Comparison of ENCODE assay signal across 26 cellular contexts in genomic region chr4:112876316-112876715, GRCh38.
"Had no signal": no experiment of that assay in that cellular context is flagged by ENCODE, and none has a peak within 500 bp of the region (broad histone marks: within the 10 kb centered on the region; RNA-seq: fewer than 3 reads in every experiment).

No MANE protein-coding gene starts in this region.

- ATAC-seq: effector memory CD8-positive, alpha-beta T cell; esophagus mucosa; gastrocnemius medialis; heart right ventricle; left cardiac atrium; left lung; left ventricle myocardium superior; lower lobe of right lung had no signal

- H3K9me3 ChIP-seq: colonic mucosa, esophagus squamous epithelium, gastrocnemius medialis, heart right ventricle, left lung, lower lobe of right lung had no signal

- H3K36me3 ChIP-seq: colonic mucosa, esophagus squamous epithelium, gastrocnemius medialis, heart right ventricle, left lung, lower lobe of right lung had no signal

- H3K9me3 Mint-ChIP-seq: dendritic cell treated with granulocyte-macrophage colony-stimulating factor and Interleukin-4, amounts not matched to agents 40 ng/mL and 50 ng/mL, for 4 days; effector memory CD8-positive, alpha-beta T cell had no signal

- DNase-seq: colonic mucosa; cortex of kidney; effector CD8-positive, alpha-beta T cell; effector memory CD8-positive, alpha-beta T cell; endodermal cell; erythroblast; esophagus squamous epithelium; foreskin fibroblast; foreskin melanocyte; gastrocnemius medialis; glutamatergic neuron; head of caudate nucleus; heart right ventricle; hippocampal formation; left cardiac atrium; left lung; left ventricle myocardium superior; lower lobe of right lung; mesenchymal stem cell; midbrain had no signal

- H3K27ac ChIP-seq: colonic mucosa, epithelial cell of prostate, esophagus squamous epithelium, gastrocnemius medialis, heart right ventricle, left lung, lower lobe of right lung had no signal

- FAIRE-seq: endometrium, islet of Langerhans, keratinocyte had no signal

- H3K4me1 ChIP-seq: colonic mucosa, esophagus squamous epithelium, gastrocnemius medialis, left lung, lower lobe of right lung had no signal

- H3K4me3 ChIP-seq: colonic mucosa, esophagus squamous epithelium, gastrocnemius medialis, heart right ventricle, left lung, lower lobe of right lung had no signal

- H3K27ac Mint-ChIP-seq: dendritic cell treated with granulocyte-macrophage colony-stimulating factor and Interleukin-4, amounts not matched to agents 40 ng/mL and 50 ng/mL, for 4 days; effector memory CD8-positive, alpha-beta T cell had no signal

- H3K27me3 ChIP-seq: colonic mucosa, esophagus squamous epithelium, gastrocnemius medialis, heart right ventricle, left lung had no signal

- H3K27me3 Mint-ChIP-seq: dendritic cell treated with granulocyte-macrophage colony-stimulating factor and Interleukin-4, amounts not matched to agents 40 ng/mL and 50 ng/mL, for 4 days had no signal

- H3K4me3 Mint-ChIP-seq: dendritic cell treated with granulocyte-macrophage colony-stimulating factor and Interleukin-4, amounts not matched to agents 40 ng/mL and 50 ng/mL, for 4 days; effector memory CD8-positive, alpha-beta T cell; endodermal cell had no signal
